In genomic region chr11:111604392-111605009, GRCh38 we compare ENCODE assay signal across 8 cellular contexts. TPM values are rescaled to one million over a fixed set of nuclear protein-coding genes. Genes with fewer than 3 reads are reported as not detected.
DNase-seq lines count a peak whose midpoint lies in the region; ATAC-seq and TF ChIP-seq lines count a peak whose summit lies in the region.

No MANE protein-coding gene starts in this region.

- ATAC-seq in activated naive CD8-positive, alpha-beta T cell treated with anti-CD3 and anti-CD28 coated beads, Interleukin-2, amount 10 ng/mL, durations not matched to agents 7 days and 5 days (ENCODE audit: low read depth): no peak
- no peak for ATAC-seq in GM21528 (IDR thresholded peaks at IDR 0.05; ENCODE audit: low FRiP score, unreplicated experiment)

- H3K4me3 Mint-ChIP-seq in activated naive CD8-positive, alpha-beta T cell treated with anti-CD3 and anti-CD28 coated beads, Interleukin-2, amount 10 ng/mL, durations not matched to agents 7 days and 5 days: peak overlapping the region; percentile 7

- no peaks in the 10 kb centered on the region for H3K36me3 ChIP-seq in smooth muscle cell (ENCODE audit: low read depth)

- no peak overlapping the region for H3K27ac Mint-ChIP-seq in activated naive CD8-positive, alpha-beta T cell treated with anti-CD3 and anti-CD28 coated beads, Interleukin-2, amount 10 ng/mL, durations not matched to agents 7 days and 5 days

- peaks cover 62% of the 10 kb centered on the region for H4K20me1 ChIP-seq in smooth muscle cell (ENCODE audit: low read depth)

- DNase-seq in AG09309 (ENCODE audit: low read depth): no peak
- peak; percentile 64 for DNase-seq in NCI-H2227 (lab: John Stamatoyannopoulos, UW; ENCODE audit: unreplicated experiment)
- DNase-seq in activated naive CD8-positive, alpha-beta T cell treated with anti-CD3 and anti-CD28 coated beads, Interleukin-2, amount 10 ng/mL, durations not matched to agents 7 days and 5 days: no peak
- peak; percentile 21 for DNase-seq in hepatic stellate cell (ENCODE audit: low spot score)
- no peak for DNase-seq in smooth muscle cell (lab: John Stamatoyannopoulos, UW; ENCODE audit: unreplicated experiment)
- DNase-seq in activated naive CD4-positive, alpha-beta T cell (lab: John Stamatoyannopoulos, UW): no peak

- POLR2A ChIA-PET in activated naive CD8-positive, alpha-beta T cell treated with anti-CD3 and anti-CD28 coated beads, Interleukin-2, amount 10 ng/mL, durations not matched to agents 7 days and 5 days (lab: Charles Lee): interaction anchor here (0.9 kb wide), 1 partner anchor 128 kb away, joined by 3 read pairs; no protein-coding TSS in a partner anchor

- peaks cover 27% of the 10 kb centered on the region for H3K4me1 Mint-ChIP-seq in activated naive CD8-positive, alpha-beta T cell treated with anti-CD3 and anti-CD28 coated beads, Interleukin-2, amount 10 ng/mL, durations not matched to agents 7 days and 5 days

- H2AFZ ChIP-seq in smooth muscle cell (ENCODE audit: low read depth): no peak overlapping the region

- H3K27me3 Mint-ChIP-seq in activated naive CD8-positive, alpha-beta T cell treated with anti-CD3 and anti-CD28 coated beads, Interleukin-2, amount 10 ng/mL, durations not matched to agents 7 days and 5 days: no peaks in the 10 kb centered on the region

- no peaks in the 10 kb centered on the region for H3K27me3 ChIP-seq in smooth muscle cell (ENCODE audit: low read depth)

- H3K9me3 ChIP-seq in smooth muscle cell (replicated peaks; ENCODE audit: low read depth): no peaks in the 10 kb centered on the region

- peak overlapping the region; percentile 84 for H3K4me2 ChIP-seq in smooth muscle cell

- no peak overlapping the region for H3K9ac ChIP-seq in smooth muscle cell (ENCODE audit: low read depth)

- H3K36me3 Mint-ChIP-seq in activated naive CD8-positive, alpha-beta T cell treated with anti-CD3 and anti-CD28 coated beads, Interleukin-2, amount 10 ng/mL, durations not matched to agents 7 days and 5 days: peaks cover 2% of the 10 kb centered on the region

- no peaks in the 10 kb centered on the region for H3F3A ChIP-seq in smooth muscle cell (ENCODE audit: low read depth)

- peaks cover 21% of the 10 kb centered on the region for H3K4me1 ChIP-seq in smooth muscle cell (ENCODE audit: low read depth)

- peak; percentile 59 for TF ChIP-seq CTCF in AG09309 (IDR thresholded peaks at IDR 0.05; ENCODE audit: control insufficient read depth, insufficient read depth, low read depth, low read length, missing control alignments)
- TF ChIP-seq CTCF in GM12872 (IDR thresholded peaks at IDR 0.05; ENCODE audit: insufficient read depth, low read depth, low read length): peak; percentile 60
- peak; percentile 53 for TF ChIP-seq CTCF in smooth muscle cell (IDR thresholded peaks at IDR 0.05; ENCODE audit: borderline replicate concordance, insufficient read depth, poor library complexity, severe bottlenecking)

- peaks cover 69% of the 10 kb centered on the region for H3K79me2 ChIP-seq in smooth muscle cell (ENCODE audit: low read depth)

- no peaks in the 10 kb centered on the region for H3K9me3 Mint-ChIP-seq in activated naive CD8-positive, alpha-beta T cell treated with anti-CD3 and anti-CD28 coated beads, Interleukin-2, amount 10 ng/mL, durations not matched to agents 7 days and 5 days

- H3K27ac ChIP-seq in smooth muscle cell (ENCODE audit: low read depth): no peak overlapping the region

- 24% methylated on average over 9 of the region's 9 CpGs for WGBS in smooth muscle cell (ENCODE audit: low lambda C conversion rate)

- no peak overlapping the region for H3K4me3 ChIP-seq in AG09309 (ENCODE audit: control insufficient read depth, low read depth, low read length)
- H3K4me3 ChIP-seq in smooth muscle cell: peak overlapping the region; percentile 97

RNA-seq across cellular contexts. Expression of gene SIK2, which starts 2.3 kb away (rescaled TPM):
- 10 to 100 TPM; 10.2 to 12.9 TPM for total RNA-seq in activated naive CD8-positive, alpha-beta T cell treated with anti-CD3 and anti-CD28 coated beads, Interleukin-2, amount 10 ng/mL, durations not matched to agents 7 days and 5 days
- total RNA-seq in smooth muscle cell: 12.5 and 14.1 TPM in 2 replicates
- 1.9 and 2.4 TPM in 2 replicates for polyA plus RNA-seq in smooth muscle cell

Comparison
In these comparisons a context has a peak if more than half of its experiments do, and no peak if none do; other contexts are left out.
1. DNase-seq: peak in NCI-H2227 (single experiment) and hepatic stellate cell (single experiment); none in AG09309 (single experiment), activated naive CD8-positive, alpha-beta T cell treated with anti-CD3 and anti-CD28 coated beads, Interleukin-2, amount 10 ng/mL, durations not matched to agents 7 days and 5 days (single experiment), smooth muscle cell (single experiment) and activated naive CD4-positive, alpha-beta T cell (0 of 4).
2. Peak in every context shown above with its lines, with median percentiles within 50 percentile points of each other: CTCF ChIP-seq.